ENCODE assay signal across 1 cellular context in the genomic region with DNA sequence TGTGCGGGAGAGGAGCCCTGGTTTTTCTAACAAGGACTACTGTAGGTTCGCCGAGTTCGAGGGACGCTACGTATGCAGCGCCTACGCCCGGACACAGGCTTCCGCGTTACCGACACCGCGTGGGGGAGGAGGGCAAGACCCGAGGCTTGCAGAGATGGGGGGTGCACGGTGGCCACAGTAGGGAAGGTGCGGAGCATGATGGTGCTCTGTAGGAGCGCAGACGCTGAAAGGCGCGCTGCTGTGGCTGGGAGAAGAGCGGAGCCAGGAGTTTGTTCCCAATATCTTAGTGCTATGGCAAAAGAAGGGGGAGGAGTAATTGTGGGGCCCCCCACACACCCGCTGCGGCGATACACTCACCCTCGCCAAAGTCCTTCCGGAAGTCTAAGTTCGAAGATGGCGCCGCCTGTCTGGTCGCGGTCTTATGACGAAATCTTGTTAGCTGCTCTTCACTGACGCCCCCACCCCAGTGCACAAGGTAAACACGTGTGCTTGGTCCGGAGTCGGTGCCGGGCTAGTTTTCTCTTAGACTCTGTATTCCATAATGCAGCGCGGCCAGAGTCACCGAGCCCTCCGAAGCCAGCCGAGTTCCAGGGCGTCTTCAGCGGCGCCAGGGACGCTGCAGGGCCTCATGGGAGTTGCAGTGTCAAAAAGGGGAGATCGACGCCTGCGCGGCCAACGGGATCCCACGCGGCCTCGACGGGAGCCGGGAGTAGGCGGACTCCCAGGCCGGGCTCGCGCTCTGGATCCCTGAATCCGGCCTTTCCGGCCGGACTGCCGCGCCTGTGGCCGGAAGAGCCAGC.
A peak's percentile ranks its signal among the peaks of the same experiment; 100 is the strongest.
TF ChIP-seq lines count a peak whose summit lies in the region.

Gene GTF3C2, minus strand, starts transcription at position 383 of the 800 bp plus-strand sequence. CDS start 13,210 bp downstream, outside the sequence.

TF ChIP-seq in GM12878, 131 proteins besides CTCF, POLR2A, EP300 and RAD21 (continued from another document and continues in another):
- TF ChIP-seq IRF5 (IDR thresholded peaks at IDR 0.05; ENCODE audit: borderline replicate concordance) (no peak), SREBF1 (IDR thresholded peaks at IDR 0.05; ENCODE audit: low read length) (no peak), LARP7 (IDR thresholded peaks at IDR 0.05) (no peak), ZZZ3 (IDR thresholded peaks at IDR 0.05; ENCODE audit: control insufficient read depth, insufficient read length, low read depth) (no peak), JUND (IDR thresholded peaks at IDR 0.05; ENCODE audit: low read depth, low read length) (peak; percentile 80; the same call in 1 of the 2 replicates), CEBPB (IDR thresholded peaks at IDR 0.05; ENCODE audit: borderline replicate concordance in 1 of 2, low read depth in 2 of 2, low read length in 2 of 2) (no peak), SRF (IDR thresholded peaks at IDR 0.05; ENCODE audit: low read depth in 2 of 2, low read length in 2 of 2) (peak; percentile 14 to 76; a peak in 1 of 4 replicates), TBL1XR1 (IDR thresholded peaks at IDR 0.05; ENCODE audit: low read depth, low read length) (no peak), ZNF622 (IDR thresholded peaks at IDR 0.05) (no peak), TARDBP (IDR thresholded peaks at IDR 0.05; ENCODE audit: borderline replicate concordance) (peak; percentile 54; the same call in 1 of the 2 replicates), MAX (IDR thresholded peaks at IDR 0.05; ENCODE audit: low read depth, low read length) (peak; percentile 96), BACH1 (IDR thresholded peaks at IDR 0.05; ENCODE audit: borderline replicate concordance) (no peak), YY1 (IDR thresholded peaks at IDR 0.05; ENCODE audit: low read depth, low read length) (peak; percentile 98), MYC (IDR thresholded peaks at IDR 0.05; ENCODE audit: insufficient read depth, insufficient read length, insufficient replicate concordance, low read length, severe bottlenecking) (peak; percentile 59), ZNF274 (IDR thresholded peaks at IDR 0.05; ENCODE audit: insufficient read depth, insufficient read length) (no peak), CHD1 (IDR thresholded peaks at IDR 0.05; ENCODE audit: low read depth, low read length) (peak; percentile 93; the same call in 1 of the 2 replicates), SMC3 (IDR thresholded peaks at IDR 0.05; ENCODE audit: borderline replicate concordance, low read length) (no peak), NR2F1 (conservative IDR thresholded peaks at IDR 0.05) (peak; percentile 68), ZBED1 (IDR thresholded peaks at IDR 0.05; ENCODE audit: borderline replicate concordance) (no peak), SIN3A (IDR thresholded peaks at IDR 0.05; ENCODE audit: low read depth, low read length) (peak; percentile 94), NR2C2 (IDR thresholded peaks at IDR 0.05; ENCODE audit: borderline replicate concordance, control insufficient read depth, insufficient read length, low read depth) (no peak), TAF1 (IDR thresholded peaks at IDR 0.05; ENCODE audit: borderline replicate concordance, low read depth, low read length) (peak; percentile 69; the same call in 1 of the 2 replicates), HDAC2 (IDR thresholded peaks at IDR 0.05) (no peak), FOXM1 (IDR thresholded peaks at IDR 0.05; ENCODE audit: low read depth, low read length) (no peak), NBN (IDR thresholded peaks at IDR 0.05) (peak; percentile 94), SREBF2 (IDR thresholded peaks at IDR 0.05; ENCODE audit: low read length) (no peak), SUPT20H (IDR thresholded peaks at IDR 0.05; ENCODE audit: borderline replicate concordance, control insufficient read depth, low read depth, low read length) (no peak), CBX3 (IDR thresholded peaks at IDR 0.05; ENCODE audit: borderline replicate concordance, low read depth) (no peak), STAT1 (conservative IDR thresholded peaks at IDR 0.05) (no peak; the same call in 1 of the 2 replicates), CBX5 (IDR thresholded peaks at IDR 0.05; ENCODE audit: low read depth) (no peak), IRF4 (IDR thresholded peaks at IDR 0.05; ENCODE audit: low read depth, low read length) (no peak), NFXL1 (IDR thresholded peaks at IDR 0.05; ENCODE audit: borderline replicate concordance) (no peak), SPI1 (IDR thresholded peaks at IDR 0.05; ENCODE audit: borderline replicate concordance, insufficient read depth, low read depth, low read length) (no peak), MLLT1 (IDR thresholded peaks at IDR 0.05) (peak; percentile 63), SMAD5 (IDR thresholded peaks at IDR 0.05; ENCODE audit: low read depth) (no peak), PAX8 (IDR thresholded peaks at IDR 0.05) (no peak), FOXK2 (IDR thresholded peaks at IDR 0.05) (peak; percentile 95), RCOR1 (conservative IDR thresholded peaks at IDR 0.05; ENCODE audit: low read depth, low read length) (no peak), BMI1 (IDR thresholded peaks at IDR 0.05; ENCODE audit: borderline replicate concordance) (no peak), RELA (IDR thresholded peaks at IDR 0.05; ENCODE audit: borderline replicate concordance, partially characterized antibody) (peak; percentile 52), POLR2AphosphoS5 (IDR thresholded peaks at IDR 0.05; ENCODE audit: low read length) (peak; percentile 83)
- TF ChIP-seq, protein P1, sequence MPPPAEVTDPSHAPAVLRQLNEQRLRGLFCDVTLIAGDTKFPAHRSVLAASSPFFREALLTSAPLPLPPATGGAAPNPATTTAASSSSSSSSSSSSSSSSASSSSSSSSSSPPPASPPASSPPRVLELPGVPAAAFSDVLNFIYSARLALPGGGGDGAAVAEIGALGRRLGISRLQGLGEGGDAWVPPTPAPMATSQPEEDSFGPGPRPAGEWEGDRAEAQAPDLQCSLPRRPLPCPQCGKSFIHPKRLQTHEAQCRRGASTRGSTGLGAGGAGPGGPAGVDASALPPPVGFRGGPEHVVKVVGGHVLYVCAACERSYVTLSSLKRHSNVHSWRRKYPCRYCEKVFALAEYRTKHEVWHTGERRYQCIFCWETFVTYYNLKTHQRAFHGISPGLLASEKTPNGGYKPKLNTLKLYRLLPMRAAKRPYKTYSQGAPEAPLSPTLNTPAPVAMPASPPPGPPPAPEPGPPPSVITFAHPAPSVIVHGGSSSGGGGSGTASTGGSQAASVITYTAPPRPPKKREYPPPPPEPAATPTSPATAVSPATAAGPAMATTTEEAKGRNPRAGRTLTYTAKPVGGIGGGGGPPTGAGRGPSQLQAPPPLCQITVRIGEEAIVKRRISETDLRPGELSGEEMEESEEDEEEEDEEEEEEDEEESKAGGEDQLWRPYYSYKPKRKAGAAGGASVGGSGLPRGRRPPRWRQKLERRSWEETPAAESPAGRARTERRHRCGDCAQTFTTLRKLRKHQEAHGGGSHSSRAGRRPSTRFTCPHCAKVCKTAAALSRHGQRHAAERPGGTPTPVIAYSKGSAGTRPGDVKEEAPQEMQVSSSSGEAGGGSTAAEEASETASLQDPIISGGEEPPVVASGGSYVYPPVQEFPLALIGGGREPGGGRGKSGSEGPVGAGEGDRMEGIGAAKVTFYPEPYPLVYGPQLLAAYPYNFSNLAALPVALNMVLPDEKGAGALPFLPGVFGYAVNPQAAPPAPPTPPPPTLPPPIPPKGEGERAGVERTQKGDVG (CRISPR knock-in tag; IDR thresholded peaks at IDR 0.05) = no peak
- TF ChIP-seq, protein P2, sequence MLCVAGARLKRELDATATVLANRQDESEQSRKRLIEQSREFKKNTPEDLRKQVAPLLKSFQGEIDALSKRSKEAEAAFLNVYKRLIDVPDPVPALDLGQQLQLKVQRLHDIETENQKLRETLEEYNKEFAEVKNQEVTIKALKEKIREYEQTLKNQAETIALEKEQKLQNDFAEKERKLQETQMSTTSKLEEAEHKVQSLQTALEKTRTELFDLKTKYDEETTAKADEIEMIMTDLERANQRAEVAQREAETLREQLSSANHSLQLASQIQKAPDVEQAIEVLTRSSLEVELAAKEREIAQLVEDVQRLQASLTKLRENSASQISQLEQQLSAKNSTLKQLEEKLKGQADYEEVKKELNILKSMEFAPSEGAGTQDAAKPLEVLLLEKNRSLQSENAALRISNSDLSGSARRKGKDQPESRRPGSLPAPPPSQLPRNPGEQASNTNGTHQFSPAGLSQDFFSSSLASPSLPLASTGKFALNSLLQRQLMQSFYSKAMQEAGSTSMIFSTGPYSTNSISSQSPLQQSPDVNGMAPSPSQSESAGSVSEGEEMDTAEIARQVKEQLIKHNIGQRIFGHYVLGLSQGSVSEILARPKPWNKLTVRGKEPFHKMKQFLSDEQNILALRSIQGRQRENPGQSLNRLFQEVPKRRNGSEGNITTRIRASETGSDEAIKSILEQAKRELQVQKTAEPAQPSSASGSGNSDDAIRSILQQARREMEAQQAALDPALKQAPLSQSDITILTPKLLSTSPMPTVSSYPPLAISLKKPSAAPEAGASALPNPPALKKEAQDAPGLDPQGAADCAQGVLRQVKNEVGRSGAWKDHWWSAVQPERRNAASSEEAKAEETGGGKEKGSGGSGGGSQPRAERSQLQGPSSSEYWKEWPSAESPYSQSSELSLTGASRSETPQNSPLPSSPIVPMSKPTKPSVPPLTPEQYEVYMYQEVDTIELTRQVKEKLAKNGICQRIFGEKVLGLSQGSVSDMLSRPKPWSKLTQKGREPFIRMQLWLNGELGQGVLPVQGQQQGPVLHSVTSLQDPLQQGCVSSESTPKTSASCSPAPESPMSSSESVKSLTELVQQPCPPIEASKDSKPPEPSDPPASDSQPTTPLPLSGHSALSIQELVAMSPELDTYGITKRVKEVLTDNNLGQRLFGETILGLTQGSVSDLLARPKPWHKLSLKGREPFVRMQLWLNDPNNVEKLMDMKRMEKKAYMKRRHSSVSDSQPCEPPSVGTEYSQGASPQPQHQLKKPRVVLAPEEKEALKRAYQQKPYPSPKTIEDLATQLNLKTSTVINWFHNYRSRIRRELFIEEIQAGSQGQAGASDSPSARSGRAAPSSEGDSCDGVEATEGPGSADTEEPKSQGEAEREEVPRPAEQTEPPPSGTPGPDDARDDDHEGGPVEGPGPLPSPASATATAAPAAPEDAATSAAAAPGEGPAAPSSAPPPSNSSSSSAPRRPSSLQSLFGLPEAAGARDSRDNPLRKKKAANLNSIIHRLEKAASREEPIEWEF (IDR thresholded peaks at IDR 0.05; ENCODE audit: insufficient replicate concordance, low read depth, low read length) = no peak
- TF ChIP-seq, protein P3, sequence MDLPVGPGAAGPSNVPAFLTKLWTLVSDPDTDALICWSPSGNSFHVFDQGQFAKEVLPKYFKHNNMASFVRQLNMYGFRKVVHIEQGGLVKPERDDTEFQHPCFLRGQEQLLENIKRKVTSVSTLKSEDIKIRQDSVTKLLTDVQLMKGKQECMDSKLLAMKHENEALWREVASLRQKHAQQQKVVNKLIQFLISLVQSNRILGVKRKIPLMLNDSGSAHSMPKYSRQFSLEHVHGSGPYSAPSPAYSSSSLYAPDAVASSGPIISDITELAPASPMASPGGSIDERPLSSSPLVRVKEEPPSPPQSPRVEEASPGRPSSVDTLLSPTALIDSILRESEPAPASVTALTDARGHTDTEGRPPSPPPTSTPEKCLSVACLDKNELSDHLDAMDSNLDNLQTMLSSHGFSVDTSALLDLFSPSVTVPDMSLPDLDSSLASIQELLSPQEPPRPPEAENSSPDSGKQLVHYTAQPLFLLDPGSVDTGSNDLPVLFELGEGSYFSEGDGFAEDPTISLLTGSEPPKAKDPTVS (IDR thresholded peaks at IDR 0.05; ENCODE audit: low read depth, low read length) = no peak
- TF ChIP-seq, protein P4, sequence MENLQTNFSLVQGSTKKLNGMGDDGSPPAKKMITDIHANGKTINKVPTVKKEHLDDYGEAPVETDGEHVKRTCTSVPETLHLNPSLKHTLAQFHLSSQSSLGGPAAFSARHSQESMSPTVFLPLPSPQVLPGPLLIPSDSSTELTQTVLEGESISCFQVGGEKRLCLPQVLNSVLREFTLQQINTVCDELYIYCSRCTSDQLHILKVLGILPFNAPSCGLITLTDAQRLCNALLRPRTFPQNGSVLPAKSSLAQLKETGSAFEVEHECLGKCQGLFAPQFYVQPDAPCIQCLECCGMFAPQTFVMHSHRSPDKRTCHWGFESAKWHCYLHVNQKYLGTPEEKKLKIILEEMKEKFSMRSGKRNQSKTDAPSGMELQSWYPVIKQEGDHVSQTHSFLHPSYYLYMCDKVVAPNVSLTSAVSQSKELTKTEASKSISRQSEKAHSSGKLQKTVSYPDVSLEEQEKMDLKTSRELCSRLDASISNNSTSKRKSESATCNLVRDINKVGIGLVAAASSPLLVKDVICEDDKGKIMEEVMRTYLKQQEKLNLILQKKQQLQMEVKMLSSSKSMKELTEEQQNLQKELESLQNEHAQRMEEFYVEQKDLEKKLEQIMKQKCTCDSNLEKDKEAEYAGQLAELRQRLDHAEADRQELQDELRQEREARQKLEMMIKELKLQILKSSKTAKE (IDR thresholded peaks at IDR 0.05; ENCODE audit: low read depth, poor library complexity, severe bottlenecking) = peak; percentile 25
- TF ChIP-seq, protein P5, sequence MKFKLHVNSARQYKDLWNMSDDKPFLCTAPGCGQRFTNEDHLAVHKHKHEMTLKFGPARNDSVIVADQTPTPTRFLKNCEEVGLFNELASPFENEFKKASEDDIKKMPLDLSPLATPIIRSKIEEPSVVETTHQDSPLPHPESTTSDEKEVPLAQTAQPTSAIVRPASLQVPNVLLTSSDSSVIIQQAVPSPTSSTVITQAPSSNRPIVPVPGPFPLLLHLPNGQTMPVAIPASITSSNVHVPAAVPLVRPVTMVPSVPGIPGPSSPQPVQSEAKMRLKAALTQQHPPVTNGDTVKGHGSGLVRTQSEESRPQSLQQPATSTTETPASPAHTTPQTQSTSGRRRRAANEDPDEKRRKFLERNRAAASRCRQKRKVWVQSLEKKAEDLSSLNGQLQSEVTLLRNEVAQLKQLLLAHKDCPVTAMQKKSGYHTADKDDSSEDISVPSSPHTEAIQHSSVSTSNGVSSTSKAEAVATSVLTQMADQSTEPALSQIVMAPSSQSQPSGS (IDR thresholded peaks at IDR 0.05; ENCODE audit: low read length) = no peak
